In the genomic region with DNA sequence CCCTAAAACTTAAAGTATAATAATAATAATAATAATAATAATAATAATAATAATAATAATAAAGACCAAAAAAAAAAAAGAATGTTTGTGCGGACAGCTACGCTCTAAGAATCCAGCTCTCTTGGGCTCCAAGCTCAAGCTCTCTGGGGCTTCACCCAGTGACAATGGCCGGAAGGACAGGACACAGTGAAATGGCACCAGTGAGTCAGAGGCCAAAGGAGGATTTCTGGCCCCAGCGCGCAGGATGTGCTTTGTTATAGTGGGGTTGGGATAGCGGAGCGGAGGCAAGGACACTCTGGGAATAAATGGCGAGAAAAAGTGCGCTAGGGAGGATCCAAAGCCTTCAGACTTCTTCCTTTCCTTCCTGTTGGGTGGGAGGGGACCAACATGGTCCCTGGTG, we compare ENCODE assay signal across 23 cellular contexts. TPM values are rescaled to one million over a fixed set of nuclear protein-coding genes. Genes with fewer than 3 reads are reported as not detected.
DNase-seq lines count a peak whose midpoint lies in the region; ATAC-seq and TF ChIP-seq lines count a peak whose summit lies in the region.
"Had no signal": no experiment of that assay in that cellular context is flagged by ENCODE, and none has a peak within 500 bp of the region (broad histone marks: within the 10 kb centered on the region; RNA-seq: fewer than 3 reads in every experiment).

No MANE protein-coding gene starts in this region.

- ATAC-seq in Right ventricle myocardium superior (ENCODE audit: poor library complexity) (no peak), HG03460 (IDR thresholded peaks at IDR 0.05; ENCODE audit: unreplicated experiment) (no peak)
- ATAC-seq: A549, GM12878 had no signal

- H3K4me3 ChIP-seq in left ventricle myocardium inferior: no peak overlapping the region
- H3K4me3 ChIP-seq: A549; BLaER1 treated with 17β-estradiol and CSF1 and Interleukin-3, amounts not matched to agents 10 nM and 100 nM; GM12878; GM23248 had no signal

- intact Hi-C loops in left ventricle myocardium inferior (cut with micrococcal nuclease): no loop called here
- intact Hi-C loops in Right ventricle myocardium superior (cut with DNase I): no loop called here

- peak; percentile 44 for DNase-seq in activated CD8-positive, alpha-beta memory T cell treated with anti-CD3 and anti-CD28 coated beads for 24 hours
- no peak for DNase-seq in activated CD8-positive, alpha-beta memory T cell treated with anti-CD3 and anti-CD28 coated beads, Interleukin-2, amount 50 U/mL, for 48 hours
- DNase-seq in left ventricle myocardium inferior: no peak
- DNase-seq in Right ventricle myocardium superior: no peak
- peak; percentile 33 for DNase-seq in dermis blood vessel endothelial cell
- DNase-seq in NCI-H748 treated with DMSO at 0.1 percent for 48 hours (lab: John Stamatoyannopoulos, UW): no peak
- DNase-seq: 8988T; ACHN; AML-193; BE2C; CD4-positive, alpha-beta T cell; CD8-positive, alpha-beta memory T cell; DMS 273 treated with DMSO at 0.1 percent for 48 hours; DMS79; EL; GDM1; GM23248; H7; HCEC 1CT had no signal

- H3K27me3 ChIP-seq in left ventricle myocardium inferior (ENCODE audit: low read depth): no peaks in the 10 kb centered on the region
- H3K27me3 ChIP-seq: BE2C had no signal

- H3K9me3 ChIP-seq in left ventricle myocardium inferior (replicated peaks): no peaks in the 10 kb centered on the region
- H3K9me3 ChIP-seq: A549, BE2C had no signal

- peaks cover 24% of the 10 kb centered on the region for H3K4me1 ChIP-seq in left ventricle myocardium inferior
- H3K4me1 ChIP-seq: BE2C had no signal

- H3K36me3 ChIP-seq in left ventricle myocardium inferior: no peaks in the 10 kb centered on the region
- H3K36me3 ChIP-seq: BE2C; BLaER1 treated with 17β-estradiol and CSF1 and Interleukin-3, amounts not matched to agents 10 nM and 100 nM had no signal

- TF ChIP-seq CTCF in left ventricle myocardium inferior (IDR thresholded peaks at IDR 0.05; ENCODE audit: borderline replicate concordance): no peak

- peak overlapping the region; percentile 46 for H3K27ac ChIP-seq in left ventricle myocardium inferior (replicated peaks)
- H3K27ac ChIP-seq: A549; BLaER1 treated with 17β-estradiol and CSF1 and Interleukin-3, amounts not matched to agents 10 nM and 100 nM; GM23248 had no signal

RNA-seq across cellular contexts. Expression of gene HLA-A, which starts 38.2 kb away (rescaled TPM):
- 252 TPM for total RNA-seq in left ventricle myocardium inferior
- total RNA-seq in Right ventricle myocardium superior: 222 TPM
- 595 and 927 TPM in 2 replicates for total RNA-seq in dermis blood vessel endothelial cell

Comparison
In these comparisons a context has a peak if more than half of its experiments do, and no peak if none do; other contexts are left out.
1. DNase-seq: peak in activated CD8-positive, alpha-beta memory T cell treated with anti-CD3 and anti-CD28 coated beads for 24 hours (single experiment) and dermis blood vessel endothelial cell (single experiment); none in activated CD8-positive, alpha-beta memory T cell treated with anti-CD3 and anti-CD28 coated beads, Interleukin-2, amount 50 U/mL, for 48 hours (single experiment), left ventricle myocardium inferior (single experiment), Right ventricle myocardium superior (single experiment) and NCI-H748 treated with DMSO at 0.1 percent for 48 hours (single experiment).